ENCODE assay signal across 1 cellular context in the genomic region with DNA sequence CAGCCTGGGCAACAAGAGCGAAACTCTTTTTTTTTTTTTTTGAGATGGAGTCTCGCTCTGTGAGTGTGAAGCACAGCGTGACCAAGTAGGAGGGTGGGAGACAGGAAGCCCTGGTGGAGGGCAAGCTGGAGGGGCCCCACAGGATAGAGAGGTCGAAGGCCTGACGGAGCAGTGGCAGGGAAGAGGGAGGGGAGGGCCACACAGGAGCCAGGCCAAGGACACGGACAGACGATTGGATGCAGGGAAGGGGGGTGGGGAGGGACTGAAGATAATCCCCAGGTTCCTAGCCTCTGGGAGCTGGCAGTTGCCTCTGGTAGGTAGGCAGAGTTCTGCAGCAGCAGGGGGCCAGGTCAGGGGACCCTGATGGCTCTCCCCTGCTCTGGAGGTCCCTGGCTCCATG.
TF ChIP-seq lines count a peak whose summit lies in the region.

No MANE protein-coding gene starts in this region.

TF ChIP-seq in HepG2, 621 proteins besides CTCF, POLR2A, EP300 and RAD21 (continued from another document):
- TF ChIP-seq, protein P1, sequence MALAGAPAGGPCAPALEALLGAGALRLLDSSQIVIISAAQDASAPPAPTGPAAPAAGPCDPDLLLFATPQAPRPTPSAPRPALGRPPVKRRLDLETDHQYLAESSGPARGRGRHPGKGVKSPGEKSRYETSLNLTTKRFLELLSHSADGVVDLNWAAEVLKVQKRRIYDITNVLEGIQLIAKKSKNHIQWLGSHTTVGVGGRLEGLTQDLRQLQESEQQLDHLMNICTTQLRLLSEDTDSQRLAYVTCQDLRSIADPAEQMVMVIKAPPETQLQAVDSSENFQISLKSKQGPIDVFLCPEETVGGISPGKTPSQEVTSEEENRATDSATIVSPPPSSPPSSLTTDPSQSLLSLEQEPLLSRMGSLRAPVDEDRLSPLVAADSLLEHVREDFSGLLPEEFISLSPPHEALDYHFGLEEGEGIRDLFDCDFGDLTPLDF (CRISPR knock-in tag; IDR thresholded peaks at IDR 0.05): no peak
- TF ChIP-seq CBX1 (IDR thresholded peaks at IDR 0.05; ENCODE audit: low read depth): no peak
- TF ChIP-seq, protein P2, sequence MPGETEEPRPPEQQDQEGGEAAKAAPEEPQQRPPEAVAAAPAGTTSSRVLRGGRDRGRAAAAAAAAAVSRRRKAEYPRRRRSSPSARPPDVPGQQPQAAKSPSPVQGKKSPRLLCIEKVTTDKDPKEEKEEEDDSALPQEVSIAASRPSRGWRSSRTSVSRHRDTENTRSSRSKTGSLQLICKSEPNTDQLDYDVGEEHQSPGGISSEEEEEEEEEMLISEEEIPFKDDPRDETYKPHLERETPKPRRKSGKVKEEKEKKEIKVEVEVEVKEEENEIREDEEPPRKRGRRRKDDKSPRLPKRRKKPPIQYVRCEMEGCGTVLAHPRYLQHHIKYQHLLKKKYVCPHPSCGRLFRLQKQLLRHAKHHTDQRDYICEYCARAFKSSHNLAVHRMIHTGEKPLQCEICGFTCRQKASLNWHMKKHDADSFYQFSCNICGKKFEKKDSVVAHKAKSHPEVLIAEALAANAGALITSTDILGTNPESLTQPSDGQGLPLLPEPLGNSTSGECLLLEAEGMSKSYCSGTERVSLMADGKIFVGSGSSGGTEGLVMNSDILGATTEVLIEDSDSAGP (CRISPR knock-in tag; IDR thresholded peaks at IDR 0.05; ENCODE audit: borderline replicate concordance): peak; percentile 36; the same call in 1 of the 2 replicates
- TF ChIP-seq SALL1 (CRISPR knock-in tag; IDR thresholded peaks at IDR 0.05): no peak
- TF ChIP-seq HNRNPUL1 (IDR thresholded peaks at IDR 0.05; ENCODE audit: low read depth, low read length): no peak
- TF ChIP-seq, protein P3, sequence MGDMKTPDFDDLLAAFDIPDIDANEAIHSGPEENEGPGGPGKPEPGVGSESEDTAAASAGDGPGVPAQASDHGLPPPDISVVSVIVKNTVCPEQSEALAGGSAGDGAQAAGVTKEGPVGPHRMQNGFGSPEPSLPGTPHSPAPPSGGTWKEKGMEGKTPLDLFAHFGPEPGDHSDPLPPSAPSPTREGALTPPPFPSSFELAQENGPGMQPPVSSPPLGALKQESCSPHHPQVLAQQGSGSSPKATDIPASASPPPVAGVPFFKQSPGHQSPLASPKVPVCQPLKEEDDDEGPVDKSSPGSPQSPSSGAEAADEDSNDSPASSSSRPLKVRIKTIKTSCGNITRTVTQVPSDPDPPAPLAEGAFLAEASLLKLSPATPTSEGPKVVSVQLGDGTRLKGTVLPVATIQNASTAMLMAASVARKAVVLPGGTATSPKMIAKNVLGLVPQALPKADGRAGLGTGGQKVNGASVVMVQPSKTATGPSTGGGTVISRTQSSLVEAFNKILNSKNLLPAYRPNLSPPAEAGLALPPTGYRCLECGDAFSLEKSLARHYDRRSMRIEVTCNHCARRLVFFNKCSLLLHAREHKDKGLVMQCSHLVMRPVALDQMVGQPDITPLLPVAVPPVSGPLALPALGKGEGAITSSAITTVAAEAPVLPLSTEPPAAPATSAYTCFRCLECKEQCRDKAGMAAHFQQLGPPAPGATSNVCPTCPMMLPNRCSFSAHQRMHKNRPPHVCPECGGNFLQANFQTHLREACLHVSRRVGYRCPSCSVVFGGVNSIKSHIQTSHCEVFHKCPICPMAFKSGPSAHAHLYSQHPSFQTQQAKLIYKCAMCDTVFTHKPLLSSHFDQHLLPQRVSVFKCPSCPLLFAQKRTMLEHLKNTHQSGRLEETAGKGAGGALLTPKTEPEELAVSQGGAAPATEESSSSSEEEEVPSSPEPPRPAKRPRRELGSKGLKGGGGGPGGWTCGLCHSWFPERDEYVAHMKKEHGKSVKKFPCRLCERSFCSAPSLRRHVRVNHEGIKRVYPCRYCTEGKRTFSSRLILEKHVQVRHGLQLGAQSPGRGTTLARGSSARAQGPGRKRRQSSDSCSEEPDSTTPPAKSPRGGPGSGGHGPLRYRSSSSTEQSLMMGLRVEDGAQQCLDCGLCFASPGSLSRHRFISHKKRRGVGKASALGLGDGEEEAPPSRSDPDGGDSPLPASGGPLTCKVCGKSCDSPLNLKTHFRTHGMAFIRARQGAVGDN (CRISPR knock-in tag; IDR thresholded peaks at IDR 0.05): peak; percentile 36
- TF ChIP-seq, protein P4, sequence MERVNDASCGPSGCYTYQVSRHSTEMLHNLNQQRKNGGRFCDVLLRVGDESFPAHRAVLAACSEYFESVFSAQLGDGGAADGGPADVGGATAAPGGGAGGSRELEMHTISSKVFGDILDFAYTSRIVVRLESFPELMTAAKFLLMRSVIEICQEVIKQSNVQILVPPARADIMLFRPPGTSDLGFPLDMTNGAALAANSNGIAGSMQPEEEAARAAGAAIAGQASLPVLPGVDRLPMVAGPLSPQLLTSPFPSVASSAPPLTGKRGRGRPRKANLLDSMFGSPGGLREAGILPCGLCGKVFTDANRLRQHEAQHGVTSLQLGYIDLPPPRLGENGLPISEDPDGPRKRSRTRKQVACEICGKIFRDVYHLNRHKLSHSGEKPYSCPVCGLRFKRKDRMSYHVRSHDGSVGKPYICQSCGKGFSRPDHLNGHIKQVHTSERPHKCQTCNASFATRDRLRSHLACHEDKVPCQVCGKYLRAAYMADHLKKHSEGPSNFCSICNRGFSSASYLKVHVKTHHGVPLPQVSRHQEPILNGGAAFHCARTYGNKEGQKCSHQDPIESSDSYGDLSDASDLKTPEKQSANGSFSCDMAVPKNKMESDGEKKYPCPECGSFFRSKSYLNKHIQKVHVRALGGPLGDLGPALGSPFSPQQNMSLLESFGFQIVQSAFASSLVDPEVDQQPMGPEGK (CRISPR knock-in tag; IDR thresholded peaks at IDR 0.05): 0 out of 2 replicates have a peak, but pooled peaks have one; percentile 34
- TF ChIP-seq, protein P5, sequence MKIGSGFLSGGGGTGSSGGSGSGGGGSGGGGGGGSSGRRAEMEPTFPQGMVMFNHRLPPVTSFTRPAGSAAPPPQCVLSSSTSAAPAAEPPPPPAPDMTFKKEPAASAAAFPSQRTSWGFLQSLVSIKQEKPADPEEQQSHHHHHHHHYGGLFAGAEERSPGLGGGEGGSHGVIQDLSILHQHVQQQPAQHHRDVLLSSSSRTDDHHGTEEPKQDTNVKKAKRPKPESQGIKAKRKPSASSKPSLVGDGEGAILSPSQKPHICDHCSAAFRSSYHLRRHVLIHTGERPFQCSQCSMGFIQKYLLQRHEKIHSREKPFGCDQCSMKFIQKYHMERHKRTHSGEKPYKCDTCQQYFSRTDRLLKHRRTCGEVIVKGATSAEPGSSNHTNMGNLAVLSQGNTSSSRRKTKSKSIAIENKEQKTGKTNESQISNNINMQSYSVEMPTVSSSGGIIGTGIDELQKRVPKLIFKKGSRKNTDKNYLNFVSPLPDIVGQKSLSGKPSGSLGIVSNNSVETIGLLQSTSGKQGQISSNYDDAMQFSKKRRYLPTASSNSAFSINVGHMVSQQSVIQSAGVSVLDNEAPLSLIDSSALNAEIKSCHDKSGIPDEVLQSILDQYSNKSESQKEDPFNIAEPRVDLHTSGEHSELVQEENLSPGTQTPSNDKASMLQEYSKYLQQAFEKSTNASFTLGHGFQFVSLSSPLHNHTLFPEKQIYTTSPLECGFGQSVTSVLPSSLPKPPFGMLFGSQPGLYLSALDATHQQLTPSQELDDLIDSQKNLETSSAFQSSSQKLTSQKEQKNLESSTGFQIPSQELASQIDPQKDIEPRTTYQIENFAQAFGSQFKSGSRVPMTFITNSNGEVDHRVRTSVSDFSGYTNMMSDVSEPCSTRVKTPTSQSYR (CRISPR knock-in tag; IDR thresholded peaks at IDR 0.05; ENCODE audit: borderline replicate concordance): peak; percentile 24; the same call in 1 of the 2 replicates
- TF ChIP-seq, protein P6, sequence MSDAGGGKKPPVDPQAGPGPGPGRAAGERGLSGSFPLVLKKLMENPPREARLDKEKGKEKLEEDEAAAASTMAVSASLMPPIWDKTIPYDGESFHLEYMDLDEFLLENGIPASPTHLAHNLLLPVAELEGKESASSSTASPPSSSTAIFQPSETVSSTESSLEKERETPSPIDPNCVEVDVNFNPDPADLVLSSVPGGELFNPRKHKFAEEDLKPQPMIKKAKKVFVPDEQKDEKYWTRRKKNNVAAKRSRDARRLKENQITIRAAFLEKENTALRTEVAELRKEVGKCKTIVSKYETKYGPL (CRISPR knock-in tag; IDR thresholded peaks at IDR 0.05): no peak
- no peak for TF ChIP-seq SMAD3 (CRISPR knock-in tag; IDR thresholded peaks at IDR 0.05)
- 0 out of 2 replicates have a peak, but pooled peaks have one; percentile 16 for TF ChIP-seq AHR (CRISPR knock-in tag; IDR thresholded peaks at IDR 0.05)
- no peak for TF ChIP-seq MAZ (IDR thresholded peaks at IDR 0.05; ENCODE audit: borderline replicate concordance, low read depth, low read length)
- 0 out of 2 replicates have a peak, but pooled peaks have one; percentile 35 for TF ChIP-seq MAZ (CRISPR knock-in tag; IDR thresholded peaks at IDR 0.05; ENCODE audit: low read depth)
- TF ChIP-seq ADNP (CRISPR knock-in tag; IDR thresholded peaks at IDR 0.05): no peak
TF ChIP-seq in HepG2: peak in this region for 22.
